1 cellular context compared by ENCODE assay signal in genomic region chr2:134706587-134707329, GRCh38.
TF ChIP-seq lines count a peak whose summit lies in the region.

No MANE protein-coding gene starts in this region.

TF ChIP-seq in K562, 482 proteins besides CTCF, POLR2A, EP300 and RAD21 (continued from another document and continues in another):
- TF ChIP-seq, protein P1, sequence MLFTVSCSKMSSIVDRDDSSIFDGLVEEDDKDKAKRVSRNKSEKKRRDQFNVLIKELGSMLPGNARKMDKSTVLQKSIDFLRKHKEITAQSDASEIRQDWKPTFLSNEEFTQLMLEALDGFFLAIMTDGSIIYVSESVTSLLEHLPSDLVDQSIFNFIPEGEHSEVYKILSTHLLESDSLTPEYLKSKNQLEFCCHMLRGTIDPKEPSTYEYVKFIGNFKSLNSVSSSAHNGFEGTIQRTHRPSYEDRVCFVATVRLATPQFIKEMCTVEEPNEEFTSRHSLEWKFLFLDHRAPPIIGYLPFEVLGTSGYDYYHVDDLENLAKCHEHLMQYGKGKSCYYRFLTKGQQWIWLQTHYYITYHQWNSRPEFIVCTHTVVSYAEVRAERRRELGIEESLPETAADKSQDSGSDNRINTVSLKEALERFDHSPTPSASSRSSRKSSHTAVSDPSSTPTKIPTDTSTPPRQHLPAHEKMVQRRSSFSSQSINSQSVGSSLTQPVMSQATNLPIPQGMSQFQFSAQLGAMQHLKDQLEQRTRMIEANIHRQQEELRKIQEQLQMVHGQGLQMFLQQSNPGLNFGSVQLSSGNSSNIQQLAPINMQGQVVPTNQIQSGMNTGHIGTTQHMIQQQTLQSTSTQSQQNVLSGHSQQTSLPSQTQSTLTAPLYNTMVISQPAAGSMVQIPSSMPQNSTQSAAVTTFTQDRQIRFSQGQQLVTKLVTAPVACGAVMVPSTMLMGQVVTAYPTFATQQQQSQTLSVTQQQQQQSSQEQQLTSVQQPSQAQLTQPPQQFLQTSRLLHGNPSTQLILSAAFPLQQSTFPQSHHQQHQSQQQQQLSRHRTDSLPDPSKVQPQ (CRISPR knock-in tag; IDR thresholded peaks at IDR 0.05; ENCODE audit: borderline replicate concordance): no peak
- TF ChIP-seq ZNF695 (CRISPR knock-in tag; IDR thresholded peaks at IDR 0.05): no peak
- TF ChIP-seq, protein P2, sequence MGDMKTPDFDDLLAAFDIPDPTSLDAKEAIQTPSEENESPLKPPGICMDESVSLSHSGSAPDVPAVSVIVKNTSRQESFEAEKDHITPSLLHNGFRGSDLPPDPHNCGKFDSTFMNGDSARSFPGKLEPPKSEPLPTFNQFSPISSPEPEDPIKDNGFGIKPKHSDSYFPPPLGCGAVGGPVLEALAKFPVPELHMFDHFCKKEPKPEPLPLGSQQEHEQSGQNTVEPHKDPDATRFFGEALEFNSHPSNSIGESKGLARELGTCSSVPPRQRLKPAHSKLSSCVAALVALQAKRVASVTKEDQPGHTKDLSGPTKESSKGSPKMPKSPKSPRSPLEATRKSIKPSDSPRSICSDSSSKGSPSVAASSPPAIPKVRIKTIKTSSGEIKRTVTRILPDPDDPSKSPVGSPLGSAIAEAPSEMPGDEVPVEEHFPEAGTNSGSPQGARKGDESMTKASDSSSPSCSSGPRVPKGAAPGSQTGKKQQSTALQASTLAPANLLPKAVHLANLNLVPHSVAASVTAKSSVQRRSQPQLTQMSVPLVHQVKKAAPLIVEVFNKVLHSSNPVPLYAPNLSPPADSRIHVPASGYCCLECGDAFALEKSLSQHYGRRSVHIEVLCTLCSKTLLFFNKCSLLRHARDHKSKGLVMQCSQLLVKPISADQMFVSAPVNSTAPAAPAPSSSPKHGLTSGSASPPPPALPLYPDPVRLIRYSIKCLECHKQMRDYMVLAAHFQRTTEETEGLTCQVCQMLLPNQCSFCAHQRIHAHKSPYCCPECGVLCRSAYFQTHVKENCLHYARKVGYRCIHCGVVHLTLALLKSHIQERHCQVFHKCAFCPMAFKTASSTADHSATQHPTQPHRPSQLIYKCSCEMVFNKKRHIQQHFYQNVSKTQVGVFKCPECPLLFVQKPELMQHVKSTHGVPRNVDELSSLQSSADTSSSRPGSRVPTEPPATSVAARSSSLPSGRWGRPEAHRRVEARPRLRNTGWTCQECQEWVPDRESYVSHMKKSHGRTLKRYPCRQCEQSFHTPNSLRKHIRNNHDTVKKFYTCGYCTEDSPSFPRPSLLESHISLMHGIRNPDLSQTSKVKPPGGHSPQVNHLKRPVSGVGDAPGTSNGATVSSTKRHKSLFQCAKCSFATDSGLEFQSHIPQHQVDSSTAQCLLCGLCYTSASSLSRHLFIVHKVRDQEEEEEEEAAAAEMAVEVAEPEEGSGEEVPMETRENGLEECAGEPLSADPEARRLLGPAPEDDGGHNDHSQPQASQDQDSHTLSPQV (IDR thresholded peaks at IDR 0.05): no peak
- TF ChIP-seq XRCC5 (IDR thresholded peaks at IDR 0.05; ENCODE audit: low read depth, low read length): no peak
- TF ChIP-seq ZNF77 (CRISPR knock-in tag; IDR thresholded peaks at IDR 0.05): no peak
- no peak for TF ChIP-seq POLR2G (IDR thresholded peaks at IDR 0.05; ENCODE audit: low read depth, low read length)
- peak; percentile 67 for TF ChIP-seq TAL1 (IDR thresholded peaks at IDR 0.05)
- no peak for TF ChIP-seq LEF1 (IDR thresholded peaks at IDR 0.05)
- TF ChIP-seq RB1 (IDR thresholded peaks at IDR 0.05; ENCODE audit: low read depth): no peak
- peak; percentile 65 for TF ChIP-seq CBFA2T3 (IDR thresholded peaks at IDR 0.05)
- no peak for TF ChIP-seq ZNF133 (CRISPR knock-in tag; IDR thresholded peaks at IDR 0.05)
- TF ChIP-seq HOMEZ (CRISPR knock-in tag; IDR thresholded peaks at IDR 0.05): no peak
- TF ChIP-seq LARP7 (IDR thresholded peaks at IDR 0.05): no peak
- 0 out of 2 replicates have a peak, but pooled peaks have one; percentile 31 for TF ChIP-seq SMAD4 (CRISPR knock-in tag; conservative IDR thresholded peaks at IDR 0.05)
- TF ChIP-seq ZNF280B (CRISPR knock-in tag; IDR thresholded peaks at IDR 0.05): no peak
- no peak for TF ChIP-seq JUND (IDR thresholded peaks at IDR 0.05; ENCODE audit: borderline replicate concordance, low read depth, low read length)
- no peak for TF ChIP-seq JUND (tag; IDR thresholded peaks at IDR 0.05; ENCODE audit: borderline replicate concordance, low read depth, low read length)
- peak; percentile 66; the same call in 1 of the 2 replicates for TF ChIP-seq CTBP1 (IDR thresholded peaks at IDR 0.05; ENCODE audit: borderline replicate concordance)
- 0 out of 2 replicates have a peak, but pooled peaks have one; percentile 67 for TF ChIP-seq NR2C2 (CRISPR knock-in tag; IDR thresholded peaks at IDR 0.05)
- peak; percentile 30; the same call in 1 of the 2 replicates for TF ChIP-seq NR2C2 (tag; IDR thresholded peaks at IDR 0.05)
- TF ChIP-seq, protein P3, sequence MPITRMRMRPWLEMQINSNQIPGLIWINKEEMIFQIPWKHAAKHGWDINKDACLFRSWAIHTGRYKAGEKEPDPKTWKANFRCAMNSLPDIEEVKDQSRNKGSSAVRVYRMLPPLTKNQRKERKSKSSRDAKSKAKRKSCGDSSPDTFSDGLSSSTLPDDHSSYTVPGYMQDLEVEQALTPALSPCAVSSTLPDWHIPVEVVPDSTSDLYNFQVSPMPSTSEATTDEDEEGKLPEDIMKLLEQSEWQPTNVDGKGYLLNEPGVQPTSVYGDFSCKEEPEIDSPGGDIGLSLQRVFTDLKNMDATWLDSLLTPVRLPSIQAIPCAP (CRISPR knock-in tag; IDR thresholded peaks at IDR 0.05; ENCODE audit: borderline replicate concordance): no peak
- TF ChIP-seq CREBBP (IDR thresholded peaks at IDR 0.05; ENCODE audit: low read depth, low read length): no peak
- TF ChIP-seq CBX1 (IDR thresholded peaks at IDR 0.05; ENCODE audit: low read depth): no peak
- TF ChIP-seq, protein P4, sequence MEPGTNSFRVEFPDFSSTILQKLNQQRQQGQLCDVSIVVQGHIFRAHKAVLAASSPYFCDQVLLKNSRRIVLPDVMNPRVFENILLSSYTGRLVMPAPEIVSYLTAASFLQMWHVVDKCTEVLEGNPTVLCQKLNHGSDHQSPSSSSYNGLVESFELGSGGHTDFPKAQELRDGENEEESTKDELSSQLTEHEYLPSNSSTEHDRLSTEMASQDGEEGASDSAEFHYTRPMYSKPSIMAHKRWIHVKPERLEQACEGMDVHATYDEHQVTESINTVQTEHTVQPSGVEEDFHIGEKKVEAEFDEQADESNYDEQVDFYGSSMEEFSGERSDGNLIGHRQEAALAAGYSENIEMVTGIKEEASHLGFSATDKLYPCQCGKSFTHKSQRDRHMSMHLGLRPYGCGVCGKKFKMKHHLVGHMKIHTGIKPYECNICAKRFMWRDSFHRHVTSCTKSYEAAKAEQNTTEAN (CRISPR knock-in tag; IDR thresholded peaks at IDR 0.05): 0 out of 2 replicates have a peak, but pooled peaks have one; percentile 43
- no peak for TF ChIP-seq MAFG (tag; conservative IDR thresholded peaks at IDR 0.05)
- TF ChIP-seq TBL1XR1 (IDR thresholded peaks at IDR 0.05; ENCODE audit: low read length in 2 of 2): no peak
- no peak for TF ChIP-seq ZFP91 (CRISPR knock-in tag; IDR thresholded peaks at IDR 0.05)
- TF ChIP-seq CEBPG (CRISPR knock-in tag; IDR thresholded peaks at IDR 0.05): 0 out of 2 replicates have a peak, but pooled peaks have one; percentile 28
- TF ChIP-seq CEBPG (tag; conservative IDR thresholded peaks at IDR 0.05 in 1 of 2, IDR thresholded peaks at IDR 0.05 in 1 of 2): no peak
- no peak for TF ChIP-seq GTF2F1 (IDR thresholded peaks at IDR 0.05; ENCODE audit: low read depth, low read length)
- TF ChIP-seq ZNF224 (CRISPR knock-in tag; IDR thresholded peaks at IDR 0.05): no peak
- no peak for TF ChIP-seq DPF2 (IDR thresholded peaks at IDR 0.05)
- TF ChIP-seq TARDBP (IDR thresholded peaks at IDR 0.05): no peak
- peak; percentile 60; the same call in 1 of the 2 replicates for TF ChIP-seq ZNF589 (CRISPR knock-in tag; IDR thresholded peaks at IDR 0.05; ENCODE audit: low read depth)
- no peak for TF ChIP-seq NRF1 (conservative IDR thresholded peaks at IDR 0.05 in 1 of 2, IDR thresholded peaks at IDR 0.05 in 1 of 2)
- TF ChIP-seq, protein P5, sequence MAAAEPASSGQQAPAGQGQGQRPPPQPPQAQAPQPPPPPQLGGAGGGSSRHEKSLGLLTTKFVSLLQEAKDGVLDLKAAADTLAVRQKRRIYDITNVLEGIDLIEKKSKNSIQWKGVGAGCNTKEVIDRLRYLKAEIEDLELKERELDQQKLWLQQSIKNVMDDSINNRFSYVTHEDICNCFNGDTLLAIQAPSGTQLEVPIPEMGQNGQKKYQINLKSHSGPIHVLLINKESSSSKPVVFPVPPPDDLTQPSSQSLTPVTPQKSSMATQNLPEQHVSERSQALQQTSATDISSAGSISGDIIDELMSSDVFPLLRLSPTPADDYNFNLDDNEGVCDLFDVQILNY (CRISPR knock-in tag; IDR thresholded peaks at IDR 0.05): peak; percentile 83; the same call in 1 of the 2 replicates
- TF ChIP-seq NCOA2 (IDR thresholded peaks at IDR 0.05; ENCODE audit: partially characterized antibody in 2 of 2): no peak
- peak; percentile 99 for TF ChIP-seq ETV5 (CRISPR knock-in tag; IDR thresholded peaks at IDR 0.05; ENCODE audit: low read depth)
- no peak for TF ChIP-seq PHTF2 (CRISPR knock-in tag; IDR thresholded peaks at IDR 0.05)
- TF ChIP-seq CXXC5 (CRISPR knock-in tag; IDR thresholded peaks at IDR 0.05): no peak
- no peak for TF ChIP-seq ZBTB1 (CRISPR knock-in tag; IDR thresholded peaks at IDR 0.05; ENCODE audit: borderline replicate concordance, low read depth)
- peak; percentile 57; the same call in 1 of the 2 replicates for TF ChIP-seq RNF2 (IDR thresholded peaks at IDR 0.05)
- 0 out of 4 replicates have a peak, but pooled peaks of 1 of the 2 experiments have one; percentile 20 for TF ChIP-seq RCOR1 (IDR thresholded peaks at IDR 0.05; ENCODE audit: borderline replicate concordance in 1 of 2, low read depth in 2 of 2, low read length in 2 of 2)
- TF ChIP-seq, protein P6, sequence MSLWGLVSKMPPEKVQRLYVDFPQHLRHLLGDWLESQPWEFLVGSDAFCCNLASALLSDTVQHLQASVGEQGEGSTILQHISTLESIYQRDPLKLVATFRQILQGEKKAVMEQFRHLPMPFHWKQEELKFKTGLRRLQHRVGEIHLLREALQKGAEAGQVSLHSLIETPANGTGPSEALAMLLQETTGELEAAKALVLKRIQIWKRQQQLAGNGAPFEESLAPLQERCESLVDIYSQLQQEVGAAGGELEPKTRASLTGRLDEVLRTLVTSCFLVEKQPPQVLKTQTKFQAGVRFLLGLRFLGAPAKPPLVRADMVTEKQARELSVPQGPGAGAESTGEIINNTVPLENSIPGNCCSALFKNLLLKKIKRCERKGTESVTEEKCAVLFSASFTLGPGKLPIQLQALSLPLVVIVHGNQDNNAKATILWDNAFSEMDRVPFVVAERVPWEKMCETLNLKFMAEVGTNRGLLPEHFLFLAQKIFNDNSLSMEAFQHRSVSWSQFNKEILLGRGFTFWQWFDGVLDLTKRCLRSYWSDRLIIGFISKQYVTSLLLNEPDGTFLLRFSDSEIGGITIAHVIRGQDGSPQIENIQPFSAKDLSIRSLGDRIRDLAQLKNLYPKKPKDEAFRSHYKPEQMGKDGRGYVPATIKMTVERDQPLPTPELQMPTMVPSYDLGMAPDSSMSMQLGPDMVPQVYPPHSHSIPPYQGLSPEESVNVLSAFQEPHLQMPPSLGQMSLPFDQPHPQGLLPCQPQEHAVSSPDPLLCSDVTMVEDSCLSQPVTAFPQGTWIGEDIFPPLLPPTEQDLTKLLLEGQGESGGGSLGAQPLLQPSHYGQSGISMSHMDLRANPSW (CRISPR knock-in tag; IDR thresholded peaks at IDR 0.05): no peak
- TF ChIP-seq CREB5 (CRISPR knock-in tag; IDR thresholded peaks at IDR 0.05): no peak
- TF ChIP-seq ZNF174 (CRISPR knock-in tag; IDR thresholded peaks at IDR 0.05): no peak
